ENCODE assay signal across 39 cellular contexts in genomic region chr19:2351591-2351990, GRCh38. TPM values are rescaled to one million over a fixed set of nuclear protein-coding genes. Genes with fewer than 3 reads are reported as not detected.
"Had no signal": no experiment of that assay in that cellular context is flagged by ENCODE, and none has a peak within 500 bp of the region (broad histone marks: within the 10 kb centered on the region; RNA-seq: fewer than 3 reads in every experiment).

No MANE protein-coding gene starts in this region.

- H3K9me3 Mint-ChIP-seq: activated CD4-positive, alpha-beta memory T cell treated with anti-CD3 and anti-CD28 coated beads for 36 hours; activated CD4-positive, alpha-beta T cell treated with anti-CD3 and anti-CD28 coated beads, Interleukin-2, amount 10 ng/mL, durations not matched to agents 24 days and 14 days; activated naive CD4-positive, alpha-beta T cell treated with anti-CD3 and anti-CD28 coated beads for 36 hours; activated naive CD4-positive, alpha-beta T cell treated with anti-CD3 and anti-CD28 coated beads, Interleukin-2, amount 50 U/mL, for 24 hours; activated naive CD8-positive, alpha-beta T cell treated with anti-CD3 and anti-CD28 coated beads for 36 hours; activated naive CD8-positive, alpha-beta T cell treated with anti-CD3 and anti-CD28 coated beads, Interleukin-2, amount 50 U/mL, for 24 hours; activated T-helper 1 cell treated with anti-CD3 and anti-CD28 coated beads, Interleukin-12 subunit alpha, Interleukin-12 subunit beta, Interleukin-2, Interleukin-4 antibody, amounts not matched to agents 30 ng/mL and 10 ng/mL and 1 ng/mL, durations not matched to agents 14 hours and 24 hours and 36 hours; activated T-helper 2 cell treated with anti-CD3 and anti-CD28 coated beads, Interferon-gamma antibody, Interleukin-2, Interleukin-4, amounts not matched to agents 10 μg/mL and 5 μg/mL and 100 μg/mL, durations not matched to agents 14 hours and 24 hours and 36 hours; effector memory CD8-positive, alpha-beta T cell; T-helper 2 cell treated with Interferon-gamma antibody and Interleukin-4, amounts not matched to agents 5 μg/mL and 100 μg/mL, for 36 hours had no signal

- H3K4me1 ChIP-seq: adrenal gland, body of pancreas, esophagus squamous epithelium had no signal

- H3K4me3 ChIP-seq: adrenal gland, body of pancreas, esophagus squamous epithelium had no signal

- H3K4me1 Mint-ChIP-seq: activated CD4-positive, alpha-beta T cell treated with anti-CD3 and anti-CD28 coated beads for 36 hours; activated CD4-positive, alpha-beta T cell treated with anti-CD3 and anti-CD28 coated beads, Interleukin-2, amount 10 ng/mL, durations not matched to agents 24 days and 14 days; activated CD8-positive, alpha-beta memory T cell treated with anti-CD3 and anti-CD28 coated beads, Interleukin-2, amount 10 ng/mL, durations not matched to agents 7 days and 5 days; activated naive CD4-positive, alpha-beta T cell treated with anti-CD3 and anti-CD28 coated beads, Interleukin-2, amount 50 U/mL, for 24 hours; activated naive CD8-positive, alpha-beta T cell treated with anti-CD3 and anti-CD28 coated beads for 36 hours; activated naive CD8-positive, alpha-beta T cell treated with anti-CD3 and anti-CD28 coated beads, Interleukin-2, amount 50 U/mL, for 24 hours; T-helper 17 cell had no signal

- H3K9me3 ChIP-seq: adrenal gland, body of pancreas, esophagus squamous epithelium had no signal

- FAIRE-seq: colon had no signal

- H3K4me3 Mint-ChIP-seq: activated CD4-positive, alpha-beta memory T cell treated with anti-CD3 and anti-CD28 coated beads for 36 hours; activated CD4-positive, alpha-beta T cell treated with anti-CD3 and anti-CD28 coated beads for 36 hours; activated CD4-positive, alpha-beta T cell treated with anti-CD3 and anti-CD28 coated beads, Interleukin-2, amount 10 ng/mL, durations not matched to agents 24 days and 14 days; activated CD8-positive, alpha-beta memory T cell treated with anti-CD3 and anti-CD28 coated beads, Interleukin-2, amount 10 ng/mL, durations not matched to agents 7 days and 5 days; activated CD8-positive, alpha-beta T cell treated with anti-CD3 and anti-CD28 coated beads, Interleukin-2, amount 10 ng/mL, durations not matched to agents 7 days and 5 days; activated naive CD4-positive, alpha-beta T cell treated with anti-CD3 and anti-CD28 coated beads for 36 hours; activated naive CD4-positive, alpha-beta T cell treated with anti-CD3 and anti-CD28 coated beads, Interleukin-2, amount 50 U/mL, for 24 hours; activated naive CD8-positive, alpha-beta T cell treated with anti-CD3 and anti-CD28 coated beads for 36 hours; activated naive CD8-positive, alpha-beta T cell treated with anti-CD3 and anti-CD28 coated beads, Interleukin-2, amount 50 U/mL, for 24 hours; activated T-helper 1 cell treated with anti-CD3 and anti-CD28 coated beads, Interleukin-12 subunit alpha, Interleukin-12 subunit beta, Interleukin-2, Interleukin-4 antibody, amounts not matched to agents 30 ng/mL and 10 ng/mL and 1 ng/mL, durations not matched to agents 14 hours and 24 hours and 36 hours; effector memory CD8-positive, alpha-beta T cell; T-helper 17 cell; T-helper 2 cell treated with Interferon-gamma antibody and Interleukin-4, amounts not matched to agents 5 μg/mL and 100 μg/mL, for 36 hours had no signal

- ATAC-seq: activated CD4-positive, alpha-beta T cell treated with anti-CD3 and anti-CD28 coated beads for 36 hours; activated CD8-positive, alpha-beta memory T cell treated with anti-CD3 and anti-CD28 coated beads, Interleukin-2, amount 10 ng/mL, durations not matched to agents 7 days and 5 days; activated CD8-positive, alpha-beta T cell treated with anti-CD3 and anti-CD28 coated beads, Interleukin-2, amount 10 ng/mL, durations not matched to agents 7 days and 5 days; activated naive CD8-positive, alpha-beta T cell treated with anti-CD3 and anti-CD28 coated beads, Interleukin-2, amount 50 U/mL, for 24 hours; effector memory CD8-positive, alpha-beta T cell; T-helper 17 cell had no signal

- H3K27ac Mint-ChIP-seq: activated CD4-positive, alpha-beta memory T cell treated with anti-CD3 and anti-CD28 coated beads for 36 hours; activated CD4-positive, alpha-beta T cell treated with anti-CD3 and anti-CD28 coated beads for 36 hours; activated CD4-positive, alpha-beta T cell treated with anti-CD3 and anti-CD28 coated beads, Interleukin-2, amount 10 ng/mL, durations not matched to agents 24 days and 14 days; activated CD8-positive, alpha-beta memory T cell treated with anti-CD3 and anti-CD28 coated beads, Interleukin-2, amount 10 ng/mL, durations not matched to agents 7 days and 5 days; activated CD8-positive, alpha-beta T cell treated with anti-CD3 and anti-CD28 coated beads, Interleukin-2, amount 10 ng/mL, durations not matched to agents 7 days and 5 days; activated naive CD4-positive, alpha-beta T cell treated with anti-CD3 and anti-CD28 coated beads for 36 hours; activated naive CD4-positive, alpha-beta T cell treated with anti-CD3 and anti-CD28 coated beads, Interleukin-2, amount 50 U/mL, for 24 hours; activated naive CD8-positive, alpha-beta T cell treated with anti-CD3 and anti-CD28 coated beads for 36 hours; activated naive CD8-positive, alpha-beta T cell treated with anti-CD3 and anti-CD28 coated beads, Interleukin-2, amount 50 U/mL, for 24 hours; activated T-helper 1 cell treated with anti-CD3 and anti-CD28 coated beads, Interleukin-12 subunit alpha, Interleukin-12 subunit beta, Interleukin-2, Interleukin-4 antibody, amounts not matched to agents 30 ng/mL and 10 ng/mL and 1 ng/mL, durations not matched to agents 14 hours and 24 hours and 36 hours; activated T-helper 2 cell treated with anti-CD3 and anti-CD28 coated beads, Interferon-gamma antibody, Interleukin-2, Interleukin-4, amounts not matched to agents 10 μg/mL and 5 μg/mL and 100 μg/mL, durations not matched to agents 14 hours and 24 hours and 36 hours; effector memory CD8-positive, alpha-beta T cell; T-helper 17 cell; T-helper 2 cell treated with Interferon-gamma antibody and Interleukin-4, amounts not matched to agents 5 μg/mL and 100 μg/mL, for 36 hours had no signal

- H3K36me3 Mint-ChIP-seq: activated CD4-positive, alpha-beta memory T cell treated with anti-CD3 and anti-CD28 coated beads for 36 hours; activated CD8-positive, alpha-beta memory T cell treated with anti-CD3 and anti-CD28 coated beads, Interleukin-2, amount 10 ng/mL, durations not matched to agents 7 days and 5 days; activated naive CD4-positive, alpha-beta T cell treated with anti-CD3 and anti-CD28 coated beads, Interleukin-2, amount 50 U/mL, for 24 hours; activated naive CD8-positive, alpha-beta T cell treated with anti-CD3 and anti-CD28 coated beads for 36 hours had no signal

- H3K27me3 Mint-ChIP-seq: activated CD4-positive, alpha-beta memory T cell treated with anti-CD3 and anti-CD28 coated beads for 36 hours; activated CD4-positive, alpha-beta T cell treated with anti-CD3 and anti-CD28 coated beads for 36 hours; activated CD4-positive, alpha-beta T cell treated with anti-CD3 and anti-CD28 coated beads, Interleukin-2, amount 10 ng/mL, durations not matched to agents 24 days and 14 days; activated CD8-positive, alpha-beta memory T cell treated with anti-CD3 and anti-CD28 coated beads, Interleukin-2, amount 10 ng/mL, durations not matched to agents 7 days and 5 days; activated naive CD4-positive, alpha-beta T cell treated with anti-CD3 and anti-CD28 coated beads, Interleukin-2, amount 50 U/mL, for 24 hours; activated naive CD8-positive, alpha-beta T cell treated with anti-CD3 and anti-CD28 coated beads for 36 hours; activated naive CD8-positive, alpha-beta T cell treated with anti-CD3 and anti-CD28 coated beads, Interleukin-2, amount 50 U/mL, for 24 hours; effector memory CD8-positive, alpha-beta T cell; T-helper 17 cell had no signal

- H3K27ac ChIP-seq: adrenal gland, body of pancreas, esophagus squamous epithelium, WERI-Rb-1 had no signal

- DNase-seq: activated CD4-positive, alpha-beta memory T cell treated with anti-CD3 and anti-CD28 coated beads for 36 hours; activated CD4-positive, alpha-beta T cell treated with anti-CD3 and anti-CD28 coated beads for 36 hours; activated CD4-positive, alpha-beta T cell treated with anti-CD3 and anti-CD28 coated beads, Interleukin-2, amount 10 ng/mL, durations not matched to agents 24 days and 14 days; activated CD4-positive, CD25-positive, alpha-beta regulatory T cell; activated CD4-positive, CD25-positive, alpha-beta regulatory T cell treated with anti-CD3 and anti-CD28 coated beads, Interleukin-2, amount 50 U/mL, for 72 hours; activated CD8-positive, alpha-beta memory T cell treated with anti-CD3 and anti-CD28 coated beads, Interleukin-2, amount 10 ng/mL, durations not matched to agents 7 days and 5 days; activated CD8-positive, alpha-beta memory T cell treated with anti-CD3 and anti-CD28 coated beads, Interleukin-2, amount 50 U/mL, for 4 hours; activated CD8-positive, alpha-beta T cell treated with anti-CD3 and anti-CD28 coated beads, Interleukin-2, amount 10 ng/mL, durations not matched to agents 7 days and 5 days; activated effector memory CD4-positive, alpha-beta T cell treated with anti-CD3 and anti-CD28 coated beads, Interleukin-2, amount 50 U/mL, for 16 hours; activated naive CD4-positive, alpha-beta T cell treated with anti-CD3 and anti-CD28 coated beads for 36 hours; activated naive CD8-positive, alpha-beta T cell treated with anti-CD3 and anti-CD28 coated beads for 36 hours; activated naive CD8-positive, alpha-beta T cell treated with anti-CD3 and anti-CD28 coated beads, Interleukin-2, amount 50 U/mL, for 24 hours; activated T-cell treated with anti-CD3 and anti-CD28 coated beads, Interleukin-2, amount 50 U/mL, for 1 hour; activated T-cell treated with anti-CD3 and anti-CD28 coated beads, Interleukin-2, amount 50 U/mL, for 48 hours; adrenal gland; amygdala; aorta; body of pancreas; caudate nucleus; cortex of kidney; dermis blood vessel endothelial cell; effector CD4-positive, alpha-beta T cell; effector memory CD8-positive, alpha-beta T cell; erythroblast; esophagus squamous epithelium; foreskin melanocyte; T-helper 1 cell; T-helper 17 cell; T1000; WERI-Rb-1 had no signal

- H3K27me3 ChIP-seq: adrenal gland, body of pancreas, esophagus squamous epithelium had no signal

RNA-seq across cellular contexts. Expression of gene TMPRSS9, which starts 8.5 kb away (rescaled TPM):
- total RNA-seq: activated CD4-positive, alpha-beta memory T cell treated with anti-CD3 and anti-CD28 coated beads for 36 hours; activated CD4-positive, alpha-beta T cell treated with anti-CD3 and anti-CD28 coated beads for 36 hours; activated CD4-positive, alpha-beta T cell treated with anti-CD3 and anti-CD28 coated beads, Interleukin-2, amount 10 ng/mL, durations not matched to agents 24 days and 14 days; activated CD8-positive, alpha-beta memory T cell treated with anti-CD3 and anti-CD28 coated beads for 36 hours; activated CD8-positive, alpha-beta memory T cell treated with anti-CD3 and anti-CD28 coated beads, Interleukin-2, amount 10 ng/mL, durations not matched to agents 7 days and 5 days; activated CD8-positive, alpha-beta T cell treated with anti-CD3 and anti-CD28 coated beads, Interleukin-2, amount 10 ng/mL, durations not matched to agents 7 days and 5 days; activated naive CD4-positive, alpha-beta T cell treated with anti-CD3 and anti-CD28 coated beads for 36 hours; activated naive CD8-positive, alpha-beta T cell treated with anti-CD3 and anti-CD28 coated beads for 36 hours; activated T-helper 1 cell treated with anti-CD3 and anti-CD28 coated beads, Interleukin-12 subunit alpha, Interleukin-12 subunit beta, Interleukin-2, Interleukin-4 antibody, amounts not matched to agents 30 ng/mL and 10 ng/mL and 1 ng/mL, durations not matched to agents 14 hours and 24 hours and 36 hours; activated T-helper 2 cell treated with anti-CD3 and anti-CD28 coated beads, Interferon-gamma antibody, Interleukin-2, Interleukin-4, amounts not matched to agents 10 μg/mL and 5 μg/mL and 100 μg/mL, durations not matched to agents 14 hours and 24 hours and 36 hours; body of pancreas; fibroblast of lung; fibroblast of villous mesenchyme; T-helper 17 cell had no signal
- polyA plus RNA-seq: aorta, fibroblast of lung had no signal

RNA-seq across cellular contexts. Expression of gene LINGO3, which starts 43.6 kb away (rescaled TPM):
- total RNA-seq: activated CD4-positive, alpha-beta T cell treated with anti-CD3 and anti-CD28 coated beads for 36 hours; activated naive CD4-positive, alpha-beta T cell treated with anti-CD3 and anti-CD28 coated beads for 36 hours; aorta; body of pancreas; chondrocyte; dermis blood vessel endothelial cell; fibroblast of lung; fibroblast of villous mesenchyme had no signal
- polyA plus RNA-seq: adrenal gland, fibroblast of lung had no signal
